8 cellular contexts compared by ENCODE assay signal in the genomic region with DNA sequence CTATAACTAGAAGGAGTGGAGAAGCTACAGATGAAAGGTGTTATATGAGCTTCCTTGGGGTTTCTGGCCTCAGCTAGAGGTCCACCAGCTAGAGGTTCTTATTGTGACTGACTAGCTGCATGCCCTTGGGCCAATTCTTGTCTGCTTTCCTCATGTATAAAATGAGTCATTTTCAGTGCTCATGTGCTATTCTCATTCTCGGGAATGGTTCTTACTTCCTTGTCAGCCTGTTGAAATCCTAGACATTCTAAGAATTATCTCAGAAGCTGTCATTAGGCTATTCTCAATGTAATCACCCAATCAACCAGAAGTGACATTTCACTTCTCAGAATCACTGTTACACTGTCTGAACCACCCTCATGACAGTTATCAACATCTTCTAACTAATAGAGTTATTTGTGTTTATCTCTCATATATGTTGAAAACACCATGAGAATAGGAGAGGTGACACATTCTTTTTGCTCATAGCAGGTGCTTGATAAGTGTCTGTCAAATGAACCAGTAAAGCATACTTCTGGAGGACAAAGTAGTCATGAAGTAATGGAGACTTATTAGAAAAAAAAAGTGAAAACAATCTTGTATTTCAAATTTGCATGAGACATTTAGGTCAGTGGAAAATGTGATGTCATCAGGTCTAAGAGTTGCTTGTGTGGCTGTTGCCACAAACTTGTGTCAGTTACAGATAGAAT.
DNase-seq lines count a peak whose midpoint lies in the region; ATAC-seq, FAIRE-seq and TF ChIP-seq lines count a peak whose summit lies in the region.

No MANE protein-coding gene starts in this region.

- no peak for TF ChIP-seq RAD21 in HepG2 (CRISPR knock-in tag; IDR thresholded peaks at IDR 0.05)

- H3K9me3 ChIP-seq in HepG2 (ENCODE audit: low read length) = no peaks in the 10 kb centered on the region

- FAIRE-seq in HepG2 (lab: Jason Lieb, UNC) = no peak

- no peak for TF ChIP-seq CTCF in HepG2 (CRISPR knock-in tag; IDR thresholded peaks at IDR 0.05)

- H3K79me2 ChIP-seq in HepG2 (ENCODE audit: insufficient read depth, low read length) = no peaks in the 10 kb centered on the region

- CTCF ChIA-PET in HepG2 (lab: Yijun Ruan, JAX; ENCODE audit: low intra/inter-chr PET ratio, low total read pairs) = no interaction called here

- no peaks in the 10 kb centered on the region for H3K27me3 ChIP-seq in HepG2 (ENCODE audit: control insufficient read depth in 1 of 2, insufficient read depth in 2 of 2, low read length in 2 of 2)

- H2AFZ ChIP-seq in HepG2 (ENCODE audit: low read length) = no peak overlapping the region

- peak; percentile 95 for DNase-seq in EL
- peak; percentile 3 for DNase-seq in activated T-helper 1 cell treated with Interleukin-2 at 50 U/mL for 16 hours (ENCODE audit: low read depth)
- DNase-seq in HepG2 (ENCODE audit: low spot score) = no peak
- DNase-seq in activated gamma-delta T cell (lab: John Stamatoyannopoulos, UW) = no peak
- no peak for DNase-seq in COR-L47 (lab: John Stamatoyannopoulos, UW)
- DNase-seq in NCI-H69 (lab: John Stamatoyannopoulos, UW) = no peak

- no peak overlapping the region for H3K27ac ChIP-seq in HepG2 (ENCODE audit: extremely low read length, insufficient read depth, low read length)

- H4K20me1 ChIP-seq in HepG2 (ENCODE audit: insufficient read depth, low read length) = no peaks in the 10 kb centered on the region

- H3K4me2 ChIP-seq in HepG2 (ENCODE audit: low read depth, low read length) = no peak overlapping the region

- no peak for TF ChIP-seq POLR2A in HepG2 (IDR thresholded peaks at IDR 0.05; ENCODE audit: insufficient read depth in 1 of 2, low read depth in 2 of 2, low read length in 2 of 2)

- ATAC-seq in GM19452 (IDR thresholded peaks at IDR 0.05; ENCODE audit: unreplicated experiment) = peak; percentile 85
- ATAC-seq in HG03378 (IDR thresholded peaks at IDR 0.05; ENCODE audit: unreplicated experiment) = peak; percentile 83
- ATAC-seq in HepG2 = no peak

- WGBS in HepG2 (ENCODE audit: low lambda C conversion rate) = 0% methylated on average over 1 of the region's 1 CpG

- H3K4me3 ChIP-seq in HepG2 (replicated peaks in 1 of 3; ENCODE audit: insufficient read depth in 1 of 3, low read depth in 2 of 3, low read length in 3 of 3) = no peak overlapping the region

- TF ChIP-seq EP300 in HepG2 (IDR thresholded peaks at IDR 0.05; ENCODE audit: low read depth in 2 of 2, low read length in 2 of 2) (no peak), HepG2 (CRISPR knock-in tag; IDR thresholded peaks at IDR 0.05; ENCODE audit: borderline replicate concordance) (no peak)

- H3K36me3 ChIP-seq in HepG2 (replicated peaks in 1 of 2; ENCODE audit: control insufficient read depth in 1 of 2, insufficient read depth in 2 of 2, low read length in 2 of 2) = no peaks in the 10 kb centered on the region

- no TSS peak for BruUV-seq in HepG2 (replicated peaks; lab: Mats Ljungman, UMichigan)

- POLR2A ChIA-PET in HepG2 (lab: Yijun Ruan, JAX) = no interaction called here

- in situ Hi-C loops in HepG2 (cut with HindIII; ENCODE audit: extremely low pct_ligation_motif_present, low pct_unique_long_range_greater_than_20kb) = no loop called here

- intact Hi-C loops in HepG2 (cut with micrococcal nuclease; ENCODE audit: unreplicated experiment) = no loop called here

- no peaks in the 10 kb centered on the region for H3K4me1 ChIP-seq in HepG2 (ENCODE audit: insufficient read depth, low read length)

- no peak overlapping the region for H3K9ac ChIP-seq in HepG2 (ENCODE audit: insufficient read depth, low read depth, low read length)

TF ChIP-seq in HepG2, 621 proteins besides CTCF, POLR2A, EP300 and RAD21:
- TF ChIP-seq ATF7 (IDR thresholded peaks at IDR 0.05) (peak; percentile 36; the same call in 1 of the 2 replicates), ATF7 (CRISPR knock-in tag; IDR thresholded peaks at IDR 0.05) (no peak)
- TF ChIP-seq, protein P1, sequence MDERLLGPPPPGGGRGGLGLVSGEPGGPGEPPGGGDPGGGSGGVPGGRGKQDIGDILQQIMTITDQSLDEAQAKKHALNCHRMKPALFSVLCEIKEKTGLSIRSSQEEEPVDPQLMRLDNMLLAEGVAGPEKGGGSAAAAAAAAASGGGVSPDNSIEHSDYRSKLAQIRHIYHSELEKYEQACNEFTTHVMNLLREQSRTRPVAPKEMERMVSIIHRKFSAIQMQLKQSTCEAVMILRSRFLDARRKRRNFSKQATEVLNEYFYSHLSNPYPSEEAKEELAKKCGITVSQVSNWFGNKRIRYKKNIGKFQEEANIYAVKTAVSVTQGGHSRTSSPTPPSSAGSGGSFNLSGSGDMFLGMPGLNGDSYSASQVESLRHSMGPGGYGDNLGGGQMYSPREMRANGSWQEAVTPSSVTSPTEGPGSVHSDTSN (CRISPR knock-in tag; IDR thresholded peaks at IDR 0.05) = no peak

Comparison
In these comparisons a context has a peak if more than half of its experiments do, and no peak if none do; other contexts are left out.
1. DNase-seq: peak in EL (single experiment) and activated T-helper 1 cell treated with Interleukin-2 at 50 U/mL for 16 hours (single experiment); none in HepG2 (single experiment), activated gamma-delta T cell (single experiment), COR-L47 (single experiment) and NCI-H69 (single experiment).